ENCODE assay signal across 12 cellular contexts in genomic region chr11:69881467-69882269, GRCh38.
DNase-seq lines count a peak whose midpoint lies in the region; ATAC-seq and TF ChIP-seq lines count a peak whose summit lies in the region.
"Had no signal": no experiment of that assay in that cellular context is flagged by ENCODE, and none has a peak within 500 bp of the region (broad histone marks: within the 10 kb centered on the region; RNA-seq: fewer than 3 reads in every experiment).

No MANE protein-coding gene starts in this region.

- no peak overlapping the region for H2AK5ac ChIP-seq in H9 (ENCODE audit: insufficient read length, low read length)

- H2BK12ac ChIP-seq in H9 (ENCODE audit: insufficient read length, low read depth, low read length): no peak overlapping the region

- no peak for DNase-seq in BJ (ENCODE audit: low read depth)
- DNase-seq in H9: peak; percentile 61
- no peak for DNase-seq in brain microvascular endothelial cell
- peak; percentile 36 for DNase-seq in lower lobe of right lung
- no peak for DNase-seq in GM03348 (ENCODE audit: low spot score)
- no peak for DNase-seq in effector memory CD8-positive, alpha-beta T cell
- no peak for DNase-seq in GM23248
- DNase-seq: C1 segment of cervical spinal cord, NCI-H1105 treated with DMSO at 0.1 percent for 48 hours had no signal

- H2BK20ac ChIP-seq in H9 (ENCODE audit: low read depth, low read length, poor library complexity, severe bottlenecking): no peak overlapping the region

- peaks cover 5% of the 10 kb centered on the region for H3K27me3 ChIP-seq in BJ (ENCODE audit: control insufficient read depth, insufficient read depth, low read length)
- no peaks in the 10 kb centered on the region for H3K27me3 ChIP-seq in H9 (ENCODE audit: insufficient read depth, low read length)
- H3K27me3 ChIP-seq in brain microvascular endothelial cell (replicated peaks): no peaks in the 10 kb centered on the region
- peaks cover 15% of the 10 kb centered on the region for H3K27me3 ChIP-seq in lower lobe of right lung (ENCODE audit: low read depth)
- H3K27me3 ChIP-seq in GM23248 (replicated peaks; ENCODE audit: insufficient read depth): peaks cover 29% of the 10 kb centered on the region

- no peak overlapping the region for H3T11ph ChIP-seq in H9 (ENCODE audit: low read length)

- CTCF ChIA-PET in BJ (lab: Yijun Ruan, JAX): interaction anchor here (1.0 to 1.2 kb wide), 3 partner anchors 9 to 196 kb away, joined by 3 to 7 read pairs (median 4); no protein-coding TSS in a partner anchor

- H3K4me1 ChIP-seq in H9 (ENCODE audit: insufficient read depth, low read length) (no peaks in the 10 kb centered on the region), lower lobe of right lung (no peaks in the 10 kb centered on the region), GM23248 (ENCODE audit: insufficient read depth) (no peaks in the 10 kb centered on the region)
- H3K4me1 ChIP-seq: gastroesophageal sphincter had no signal

- H3K27ac ChIP-seq in H9 (ENCODE audit: insufficient read length, low read depth, low read length): no peak overlapping the region
- H3K27ac ChIP-seq in brain microvascular endothelial cell: no peak overlapping the region
- H3K27ac ChIP-seq in lower lobe of right lung: no peak overlapping the region
- H3K27ac ChIP-seq in GM23248: no peak overlapping the region
- H3K27ac ChIP-seq: gastroesophageal sphincter had no signal

- no peaks in the 10 kb centered on the region for H3K36me3 ChIP-seq in BJ (ENCODE audit: control insufficient read depth, insufficient read depth, low read length)
- H3K36me3 ChIP-seq in brain microvascular endothelial cell (replicated peaks): no peaks in the 10 kb centered on the region
- no peaks in the 10 kb centered on the region for H3K36me3 ChIP-seq in lower lobe of right lung
- H3K36me3 ChIP-seq in GM23248 (ENCODE audit: low read depth): no peaks in the 10 kb centered on the region
- H3K36me3 ChIP-seq: gastroesophageal sphincter had no signal

- H3K9me3 ChIP-seq in H9 (ENCODE audit: control insufficient read depth, low read depth, low read length): no peaks in the 10 kb centered on the region
- no peaks in the 10 kb centered on the region for H3K9me3 ChIP-seq in lower lobe of right lung
- H3K9me3 ChIP-seq in GM23248 (ENCODE audit: low read depth): no peaks in the 10 kb centered on the region
- H3K9me3 ChIP-seq: gastroesophageal sphincter had no signal

- no CpG with 5 or more reads among the region's 20 CpGs for WGBS in H9 (ENCODE audit: extremely low coverage, insufficient read length, low lambda C conversion rate)
- WGBS in GM23248 (ENCODE audit: low coverage in 1 of 2, low lambda C conversion rate in 2 of 2, missing lambda C conversion rate in 2 of 2), 2 experiments: 44 to 47% methylated on average over 19 to 20 of the region's 20 CpGs

- TF ChIP-seq POLR2A in GM18505 (IDR thresholded peaks at IDR 0.05; ENCODE audit: borderline replicate concordance, extremely low read depth, insufficient read depth, insufficient read length): no peak

- H3K23ac ChIP-seq in H9 (ENCODE audit: insufficient read length, low read depth, low read length): no peak overlapping the region

- no peak overlapping the region for H2BK120ac ChIP-seq in H9 (ENCODE audit: low read depth, low read length, poor library complexity, severe bottlenecking)

- H3K27me3 Mint-ChIP-seq in H9 (ENCODE audit: low read depth): peaks cover 13% of the 10 kb centered on the region
- H3K27me3 Mint-ChIP-seq in effector memory CD8-positive, alpha-beta T cell: peaks cover 15 to 74% of the 10 kb centered on the region in 2 donors
- H3K27me3 Mint-ChIP-seq: activated naive CD8-positive, alpha-beta T cell had no signal

- H3K23me2 ChIP-seq in H9 (ENCODE audit: insufficient read length, low read depth, low read length, poor library complexity, severe bottlenecking): no peaks in the 10 kb centered on the region

- H3K79me2 ChIP-seq in H9 (ENCODE audit: insufficient read depth, low read length): no peaks in the 10 kb centered on the region
- no peaks in the 10 kb centered on the region for H3K79me2 ChIP-seq in GM23248 (ENCODE audit: insufficient read depth)

- H3K14ac ChIP-seq in H9 (ENCODE audit: insufficient read depth, low read length): no peak overlapping the region

- H2AFZ ChIP-seq in H9 (ENCODE audit: low read length) (no peak overlapping the region), GM23248 (no peak overlapping the region)

- H3K79me1 ChIP-seq in H9 (ENCODE audit: insufficient read depth, low read depth, low read length, poor library complexity, severe bottlenecking): no peaks in the 10 kb centered on the region

- no peak overlapping the region; a peak in 1 of 5 replicates for H3K4me3 Mint-ChIP-seq in H9
- H3K4me3 Mint-ChIP-seq in effector memory CD8-positive, alpha-beta T cell: no peak overlapping the region
- H3K4me3 Mint-ChIP-seq: activated naive CD8-positive, alpha-beta T cell had no signal

- intact Hi-C loops in lower lobe of right lung (cut with DNase I): loop anchor here (10.0 kb wide), 1 partner anchor 197 kb away; no protein-coding TSS in a partner anchor

- POLR2A ChIA-PET in BJ (lab: Charles Lee): no interaction called here

- H3K4ac ChIP-seq in H9 (ENCODE audit: low read depth, low read length): no peak overlapping the region

- no peak overlapping the region; the same call in 1 of the 2 replicates for H2BK15ac ChIP-seq in H9 (ENCODE audit: low read depth, low read length)

- H3K9me3 Mint-ChIP-seq in H9: no peaks in the 10 kb centered on the region
- H3K9me3 Mint-ChIP-seq in effector memory CD8-positive, alpha-beta T cell: no peaks in the 10 kb centered on the region

- no peak overlapping the region for H3K56ac ChIP-seq in H9 (ENCODE audit: insufficient read length, low read depth, low read length)

- no peaks in the 10 kb centered on the region; a peak in 2 of 7 replicates for H3K36me3 Mint-ChIP-seq in H9 (ENCODE audit: insufficient read depth in 1 of 3, low read depth in 3 of 3)
- H3K36me3 Mint-ChIP-seq in effector memory CD8-positive, alpha-beta T cell (ENCODE audit: insufficient read depth): no peaks in the 10 kb centered on the region
- H3K36me3 Mint-ChIP-seq: activated naive CD8-positive, alpha-beta T cell had no signal

- H3F3A ChIP-seq in GM23248 (ENCODE audit: insufficient read depth): no peaks in the 10 kb centered on the region

- no peak overlapping the region for H3K27ac Mint-ChIP-seq in H9
- no peak overlapping the region for H3K27ac Mint-ChIP-seq in effector memory CD8-positive, alpha-beta T cell
- H3K27ac Mint-ChIP-seq: activated naive CD8-positive, alpha-beta T cell had no signal

- no peak overlapping the region for H3K18ac ChIP-seq in H9 (ENCODE audit: insufficient read length, low read depth, low read length)

- H3K4me2 ChIP-seq in H9 (ENCODE audit: insufficient read depth, insufficient read length, low read length) (no peak overlapping the region), GM23248 (ENCODE audit: unreplicated experiment) (no peak overlapping the region)

- H3K9ac ChIP-seq in H9 (ENCODE audit: extremely low read depth, insufficient read length, low read length) (no peak overlapping the region), GM23248 (no peak overlapping the region)

- H3K4me3 ChIP-seq in BJ (ENCODE audit: low read depth, low read length): no peak overlapping the region
- H3K4me3 ChIP-seq in brain microvascular endothelial cell (ENCODE audit: low read depth, low read length): no peak overlapping the region
- H3K4me3 ChIP-seq in lower lobe of right lung: no peak overlapping the region
- H3K4me3 ChIP-seq in GM23248: no peak overlapping the region
- H3K4me3 ChIP-seq: gastroesophageal sphincter had no signal

- in situ Hi-C loops in brain microvascular endothelial cell (cut with HindIII; ENCODE audit: low pct_ligation_motif_present, low sequenced_read_pairs): no loop called here
- in situ Hi-C loops in GM23248 (cut with MboI): no loop called here

- no peaks in the 10 kb centered on the region for H3K9me2 ChIP-seq in GM23248 (ENCODE audit: insufficient read depth)

- H3K4me1 Mint-ChIP-seq in H9: peaks cover 3 to 4% of the 10 kb centered on the region in 2 experiments; a peak in 3 of 4 replicates
- H3K4me1 Mint-ChIP-seq in effector memory CD8-positive, alpha-beta T cell (ENCODE audit: low read depth in 2 of 2): no peaks in the 10 kb centered on the region

- TF ChIP-seq CTCF in BJ (IDR thresholded peaks at IDR 0.05; ENCODE audit: insufficient read depth, low read depth, low read length): 0 out of 2 replicates have a peak, but pooled peaks have one; percentile 6
- peak; percentile 62 for TF ChIP-seq CTCF in H9 (conservative IDR thresholded peaks at IDR 0.05)
- TF ChIP-seq CTCF in brain microvascular endothelial cell (IDR thresholded peaks at IDR 0.05; ENCODE audit: low read depth, low read length, missing control alignments): peak; percentile 31
- TF ChIP-seq CTCF in lower lobe of right lung (IDR thresholded peaks at IDR 0.05): no peak

- H4K8ac ChIP-seq in H9 (replicated peaks; ENCODE audit: insufficient read length, low read depth, low read length): no peak overlapping the region

- H4K5ac ChIP-seq in H9 (ENCODE audit: insufficient read length, low read depth, low read length): no peak overlapping the region

- H4K20me1 ChIP-seq in H9 (ENCODE audit: control insufficient read depth, insufficient read depth, insufficient read length) (no peaks in the 10 kb centered on the region), GM23248 (ENCODE audit: insufficient read depth) (no peaks in the 10 kb centered on the region)

- ATAC-seq in lower lobe of right lung (no peak), GM18505 (IDR thresholded peaks at IDR 0.05; ENCODE audit: unreplicated experiment) (no peak)
- ATAC-seq in effector memory CD8-positive, alpha-beta T cell (replicated peaks): no peak
- ATAC-seq: gastroesophageal sphincter had no signal

- no peak overlapping the region for H4K91ac ChIP-seq in H9 (ENCODE audit: insufficient read length, low read depth, low read length)

- no peak overlapping the region for H2BK5ac ChIP-seq in H9 (ENCODE audit: insufficient read length, low read length)

Comparison
In these comparisons a context has a peak if more than half of its experiments do, and no peak if none do; other contexts are left out.
1. DNase-seq: peak in H9 (single experiment) and lower lobe of right lung (single experiment); none in BJ (single experiment), brain microvascular endothelial cell (single experiment), GM03348 (single experiment), effector memory CD8-positive, alpha-beta T cell (0 of 3) and GM23248 (single experiment).